In genomic region chr3:123341871-123342630, GRCh38 we compare ENCODE assay signal across 18 cellular contexts.
DNase-seq lines count a peak whose midpoint lies in the region; ATAC-seq and TF ChIP-seq lines count a peak whose summit lies in the region.
"Had no signal": no experiment of that assay in that cellular context is flagged by ENCODE, and none has a peak within 500 bp of the region (broad histone marks: within the 10 kb centered on the region; RNA-seq: fewer than 3 reads in every experiment).

No MANE protein-coding gene starts in this region.

- H3K36me3 ChIP-seq in left ventricle myocardium inferior, result no peaks in the 10 kb centered on the region
- peaks cover 7 to 8% of the 10 kb centered on the region in 2 donors for H3K36me3 ChIP-seq in stomach smooth muscle (ENCODE audit: control insufficient read depth in 2 of 2, insufficient read depth in 2 of 2, low read length in 2 of 2)
- H3K36me3 ChIP-seq: lower lobe of right lung had no signal

- H3K9ac ChIP-seq in stomach smooth muscle (ENCODE audit: low read length in 2 of 2), result no peak overlapping the region

- peak; percentile 15 for DNase-seq in NCI-H748 (lab: John Stamatoyannopoulos, UW; ENCODE audit: unreplicated experiment)
- DNase-seq in NCI-H748 treated with DMSO at 0.1 percent for 48 hours (lab: John Stamatoyannopoulos, UW), result no peak
- DNase-seq in WTC11 (ENCODE audit: low spot score), result peak; percentile 9
- peak; percentile 13 for DNase-seq in left ventricle myocardium inferior
- no peak for DNase-seq in NCI-H2171 treated with DMSO at 0.1 percent for 48 hours (lab: John Stamatoyannopoulos, UW)
- no peak for DNase-seq in NCI-H446 (lab: John Stamatoyannopoulos, UW)
- DNase-seq: activated CD4-positive, alpha-beta T cell treated with anti-CD3 and anti-CD28 coated beads for 36 hours; effector memory CD8-positive, alpha-beta T cell; lower lobe of right lung; NCI-H1417 treated with DMSO at 0.1 percent for 48 hours; NCI-H446 treated with DMSO at 0.1 percent for 48 hours; SHP77 treated with DMSO at 0.1 percent for 48 hours; stimulated activated CD4-positive, alpha-beta T cell treated with anti-CD3 and anti-CD28 coated beads, Interleukin-15, amount 100 ng/mL, for 24 hours had no signal

- POLR2A ChIA-PET in WTC11 (lab: Charles Lee), result no interaction called here

- no peaks in the 10 kb centered on the region for H3K27me3 Mint-ChIP-seq in WTC11 (ENCODE audit: low read depth)
- H3K27me3 Mint-ChIP-seq: activated CD4-positive, alpha-beta T cell treated with anti-CD3 and anti-CD28 coated beads for 36 hours; activated naive CD8-positive, alpha-beta T cell; B cell had no signal

- H3K4me1 Mint-ChIP-seq in WTC11, result peaks cover 17% of the 10 kb centered on the region
- H3K4me1 Mint-ChIP-seq: activated CD4-positive, alpha-beta T cell treated with anti-CD3 and anti-CD28 coated beads for 36 hours; B cell had no signal

- H3K4me1 ChIP-seq in left ventricle myocardium inferior (peaks cover 100% of the 10 kb centered on the region), stomach smooth muscle (ENCODE audit: control insufficient read depth, insufficient read depth, low read length) (peaks cover 68% of the 10 kb centered on the region)
- H3K4me1 ChIP-seq: lower lobe of right lung had no signal

- CTCF ChIA-PET in WTC11 (lab: Charles Lee), result interaction anchor here (1.0 to 1.8 kb wide), 5 partner anchors 11 to 210 kb away, joined by 3 to 9 read pairs (median 3); no protein-coding TSS in a partner anchor

- no peaks in the 10 kb centered on the region for H3K9me3 ChIP-seq in left ventricle myocardium inferior (replicated peaks)
- H3K9me3 ChIP-seq in stomach smooth muscle (ENCODE audit: control insufficient read depth in 2 of 2, low read length in 2 of 2), result no peaks in the 10 kb centered on the region
- H3K9me3 ChIP-seq: lower lobe of right lung had no signal

- H3K4me3 Mint-ChIP-seq in WTC11, result no peak overlapping the region
- H3K4me3 Mint-ChIP-seq: activated CD4-positive, alpha-beta T cell treated with anti-CD3 and anti-CD28 coated beads for 36 hours; activated naive CD8-positive, alpha-beta T cell; B cell; effector memory CD8-positive, alpha-beta T cell had no signal

- H3K9me3 Mint-ChIP-seq in WTC11, result peaks cover 7% of the 10 kb centered on the region
- H3K9me3 Mint-ChIP-seq: effector memory CD8-positive, alpha-beta T cell had no signal

- H3K27me3 ChIP-seq in left ventricle myocardium inferior (ENCODE audit: low read depth) (no peaks in the 10 kb centered on the region), stomach smooth muscle (ENCODE audit: control insufficient read depth in 1 of 2, insufficient read depth in 2 of 2, low read length in 2 of 2) (no peaks in the 10 kb centered on the region)
- H3K27me3 ChIP-seq: hepatocyte had no signal

- H3K36me3 Mint-ChIP-seq in WTC11, result no peaks in the 10 kb centered on the region
- H3K36me3 Mint-ChIP-seq: activated naive CD8-positive, alpha-beta T cell had no signal

- no peak overlapping the region for H3K4me3 ChIP-seq in left ventricle myocardium inferior
- no peak overlapping the region for H3K4me3 ChIP-seq in stomach smooth muscle (ENCODE audit: low read length in 2 of 2)
- H3K4me3 ChIP-seq: hepatocyte, lower lobe of right lung had no signal

- ATAC-seq in WTC11 (no peak), GM18511 (IDR thresholded peaks at IDR 0.05; ENCODE audit: unreplicated experiment) (no peak)
- ATAC-seq: activated CD4-positive, alpha-beta T cell treated with anti-CD3 and anti-CD28 coated beads for 36 hours; effector memory CD8-positive, alpha-beta T cell; lower lobe of right lung had no signal

- peak overlapping the region; percentile 87 for H3K27ac ChIP-seq in left ventricle myocardium inferior (replicated peaks)
- H3K27ac ChIP-seq in stomach smooth muscle (ENCODE audit: low read length), result peak overlapping the region; percentile 75
- H3K27ac ChIP-seq: hepatocyte, lower lobe of right lung had no signal

- intact Hi-C loops in left ventricle myocardium inferior (cut with micrococcal nuclease), result no loop called here

- TF ChIP-seq CTCF in WTC11 (IDR thresholded peaks at IDR 0.05) (no peak), left ventricle myocardium inferior (IDR thresholded peaks at IDR 0.05; ENCODE audit: borderline replicate concordance) (peak; percentile 17)

- H3K27ac Mint-ChIP-seq in WTC11, result no peak overlapping the region
- H3K27ac Mint-ChIP-seq: activated CD4-positive, alpha-beta T cell treated with anti-CD3 and anti-CD28 coated beads for 36 hours; activated naive CD8-positive, alpha-beta T cell; B cell; effector memory CD8-positive, alpha-beta T cell had no signal

TF ChIP-seq in WTC11, 78 proteins besides CTCF, POLR2A, EP300 and RAD21:
- TF ChIP-seq ZNF219 (CRISPR knock-in tag; IDR thresholded peaks at IDR 0.05; ENCODE audit: borderline replicate concordance) (no peak), ZNF416 (CRISPR knock-in tag; IDR thresholded peaks at IDR 0.05) (no peak)
TF ChIP-seq in WTC11: peak in this region for 0.

Comparison
In these comparisons a context has a peak if more than half of its experiments do, and no peak if none do; other contexts are left out.
1. DNase-seq: peak in NCI-H748 (single experiment), WTC11 (single experiment) and left ventricle myocardium inferior (single experiment); none in NCI-H748 treated with DMSO at 0.1 percent for 48 hours (single experiment), NCI-H2171 treated with DMSO at 0.1 percent for 48 hours (single experiment) and NCI-H446 (0 of 2).